In genomic region chr19:736125-736524, GRCh38 we compare ENCODE assay signal across 9 cellular contexts. TPM values are rescaled to one million over a fixed set of nuclear protein-coding genes. Genes with fewer than 3 reads are reported as not detected.
"Had no signal": no experiment of that assay in that cellular context is flagged by ENCODE, and none has a peak within 500 bp of the region (broad histone marks: within the 10 kb centered on the region; RNA-seq: fewer than 3 reads in every experiment).

No MANE protein-coding gene starts in this region.

- DNase-seq: GDM1, GF-D8 had no signal

- ATAC-seq: GM12878 had no signal

- H3K4me3 ChIP-seq: GM12878 had no signal

- FAIRE-seq: G401.6, GM12878, GM12891, GM12892, GM18507, GM19239 had no signal

RNA-seq across cellular contexts. Expression of gene MISP, which starts 14.8 kb away (rescaled TPM):
- total RNA-seq: GM12878 had no signal
- polyA plus RNA-seq: GM12878 had no signal

RNA-seq across cellular contexts. Expression of gene PRSS57, which starts 40.9 kb away (rescaled TPM):
- total RNA-seq: G401, GM12878 had no signal
- polyA plus RNA-seq: GM12878 had no signal
